Comparison of ENCODE assay signal across 1 cellular context in genomic region chr1:158246650-158247049, GRCh38.
TF ChIP-seq lines count a peak whose summit lies in the region.

No MANE protein-coding gene starts in this region.

TF ChIP-seq in H1, 55 proteins besides CTCF, POLR2A, EP300 and RAD21 (continued from another document):
- TF ChIP-seq ASH2L (IDR thresholded peaks at IDR 0.05; ENCODE audit: low read length) = no peak
- TF ChIP-seq CBX5 (IDR thresholded peaks at IDR 0.05; ENCODE audit: low read depth, low read length) = no peak
- no peak for TF ChIP-seq SIRT6 (IDR thresholded peaks at IDR 0.05; ENCODE audit: low read length)
- TF ChIP-seq POU5F1 (IDR thresholded peaks at IDR 0.05; ENCODE audit: low read depth, low read length) = no peak
- no peak for TF ChIP-seq GABPA (IDR thresholded peaks at IDR 0.05; ENCODE audit: borderline replicate concordance, insufficient read depth, low read length)
- no peak for TF ChIP-seq POLR2AphosphoS5 (IDR thresholded peaks at IDR 0.05; ENCODE audit: low read depth, low read length)
- TF ChIP-seq FOSL1 (IDR thresholded peaks at IDR 0.05; ENCODE audit: insufficient read depth, low read depth, low read length) = no peak
- TF ChIP-seq HDAC2 (IDR thresholded peaks at IDR 0.05; ENCODE audit: borderline replicate concordance in 1 of 2, low read depth in 2 of 2, low read length in 2 of 2) = no peak
- TF ChIP-seq, protein P1, sequence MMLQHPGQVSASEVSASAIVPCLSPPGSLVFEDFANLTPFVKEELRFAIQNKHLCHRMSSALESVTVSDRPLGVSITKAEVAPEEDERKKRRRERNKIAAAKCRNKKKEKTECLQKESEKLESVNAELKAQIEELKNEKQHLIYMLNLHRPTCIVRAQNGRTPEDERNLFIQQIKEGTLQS (IDR thresholded peaks at IDR 0.05; ENCODE audit: insufficient read depth, low read depth, low read length) = no peak
